1 cellular context compared by ENCODE assay signal in genomic region chr19:47187797-47188196, GRCh38.
TF ChIP-seq lines count a peak whose summit lies in the region.

No MANE protein-coding gene starts in this region.

TF ChIP-seq in HCT116, 20 proteins besides CTCF, POLR2A, EP300 and RAD21 (continued from another document):
- TF ChIP-seq ZBTB33 (IDR thresholded peaks at IDR 0.05; ENCODE audit: extremely low read depth, insufficient replicate concordance, low read length): no peak
- TF ChIP-seq TCF7L2 (IDR thresholded peaks at IDR 0.05; ENCODE audit: borderline replicate concordance, extremely low read depth, insufficient read depth, insufficient read length): no peak
- no peak for TF ChIP-seq FOSL1 (IDR thresholded peaks at IDR 0.05; ENCODE audit: low read depth)
- no peak for TF ChIP-seq JUND (IDR thresholded peaks at IDR 0.05)
- no peak for TF ChIP-seq ATF3 (IDR thresholded peaks at IDR 0.05)
- no peak for TF ChIP-seq YY1 (IDR thresholded peaks at IDR 0.05; ENCODE audit: extremely low read depth, insufficient replicate concordance, low read depth, low read length)
- TF ChIP-seq ZNF274 (IDR thresholded peaks at IDR 0.05; ENCODE audit: low read depth, low read length): no peak
- TF ChIP-seq SIN3A (IDR thresholded peaks at IDR 0.05; ENCODE audit: low read depth): no peak
- no peak for TF ChIP-seq ZFX (IDR thresholded peaks at IDR 0.05)
- TF ChIP-seq POLR2AphosphoS5 (IDR thresholded peaks at IDR 0.05; ENCODE audit: low read depth, low read length): no peak
- no peak for TF ChIP-seq CEBPB (IDR thresholded peaks at IDR 0.05; ENCODE audit: low read depth)
- no peak for TF ChIP-seq EZH2phosphoT487 (IDR thresholded peaks at IDR 0.05; ENCODE audit: borderline replicate concordance)
- TF ChIP-seq ELF1 (IDR thresholded peaks at IDR 0.05; ENCODE audit: borderline replicate concordance, low read depth): no peak
- TF ChIP-seq, protein P1, sequence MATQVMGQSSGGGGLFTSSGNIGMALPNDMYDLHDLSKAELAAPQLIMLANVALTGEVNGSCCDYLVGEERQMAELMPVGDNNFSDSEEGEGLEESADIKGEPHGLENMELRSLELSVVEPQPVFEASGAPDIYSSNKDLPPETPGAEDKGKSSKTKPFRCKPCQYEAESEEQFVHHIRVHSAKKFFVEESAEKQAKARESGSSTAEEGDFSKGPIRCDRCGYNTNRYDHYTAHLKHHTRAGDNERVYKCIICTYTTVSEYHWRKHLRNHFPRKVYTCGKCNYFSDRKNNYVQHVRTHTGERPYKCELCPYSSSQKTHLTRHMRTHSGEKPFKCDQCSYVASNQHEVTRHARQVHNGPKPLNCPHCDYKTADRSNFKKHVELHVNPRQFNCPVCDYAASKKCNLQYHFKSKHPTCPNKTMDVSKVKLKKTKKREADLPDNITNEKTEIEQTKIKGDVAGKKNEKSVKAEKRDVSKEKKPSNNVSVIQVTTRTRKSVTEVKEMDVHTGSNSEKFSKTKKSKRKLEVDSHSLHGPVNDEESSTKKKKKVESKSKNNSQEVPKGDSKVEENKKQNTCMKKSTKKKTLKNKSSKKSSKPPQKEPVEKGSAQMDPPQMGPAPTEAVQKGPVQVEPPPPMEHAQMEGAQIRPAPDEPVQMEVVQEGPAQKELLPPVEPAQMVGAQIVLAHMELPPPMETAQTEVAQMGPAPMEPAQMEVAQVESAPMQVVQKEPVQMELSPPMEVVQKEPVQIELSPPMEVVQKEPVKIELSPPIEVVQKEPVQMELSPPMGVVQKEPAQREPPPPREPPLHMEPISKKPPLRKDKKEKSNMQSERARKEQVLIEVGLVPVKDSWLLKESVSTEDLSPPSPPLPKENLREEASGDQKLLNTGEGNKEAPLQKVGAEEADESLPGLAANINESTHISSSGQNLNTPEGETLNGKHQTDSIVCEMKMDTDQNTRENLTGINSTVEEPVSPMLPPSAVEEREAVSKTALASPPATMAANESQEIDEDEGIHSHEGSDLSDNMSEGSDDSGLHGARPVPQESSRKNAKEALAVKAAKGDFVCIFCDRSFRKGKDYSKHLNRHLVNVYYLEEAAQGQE (IDR thresholded peaks at IDR 0.05; ENCODE audit: low read depth): no peak
- TF ChIP-seq EGR1 (IDR thresholded peaks at IDR 0.05; ENCODE audit: low read depth): no peak
- TF ChIP-seq SP1 (IDR thresholded peaks at IDR 0.05; ENCODE audit: low read depth): no peak
- TF ChIP-seq CBX3 (IDR thresholded peaks at IDR 0.05; ENCODE audit: low read depth): no peak
